16 cellular contexts compared by ENCODE assay signal in genomic region chr2:18742382-18742781, GRCh38.
DNase-seq lines count a peak whose midpoint lies in the region; ATAC-seq and TF ChIP-seq lines count a peak whose summit lies in the region.
"Had no signal": no experiment of that assay in that cellular context is flagged by ENCODE, and none has a peak within 500 bp of the region (broad histone marks: within the 10 kb centered on the region; RNA-seq: fewer than 3 reads in every experiment).

No MANE protein-coding gene starts in this region.

- H3K27ac ChIP-seq in PC-3 (ENCODE audit: low read length) (no peak overlapping the region), lower lobe of right lung (no peak overlapping the region)
- H3K27ac ChIP-seq: thyroid gland had no signal

- CTCF ChIA-PET in PC-3 (lab: Charles Lee), result no interaction called here

- H3F3A ChIP-seq in PC-3 (ENCODE audit: low read length, unreplicated experiment), result no peaks in the 10 kb centered on the region

- H3K27me3 ChIP-seq in PC-3 (ENCODE audit: low read length) (no peaks in the 10 kb centered on the region), lower lobe of right lung (ENCODE audit: low read depth) (no peaks in the 10 kb centered on the region)
- H3K27me3 ChIP-seq: thyroid gland had no signal

- no peak for ATAC-seq in PC-3
- ATAC-seq in lower lobe of right lung, result peak; percentile 23 to 35
- ATAC-seq: activated T-cell treated with anti-CD3 and anti-CD28 coated beads, Interleukin-2, amount 50 U/mL, for 4 hours; left colon; naive thymus-derived CD4-positive, alpha-beta T cell had no signal

- H3K4me2 ChIP-seq in PC-3 (ENCODE audit: low read length), result no peak overlapping the region

- intact Hi-C loops in PC-3 (cut with micrococcal nuclease), result no loop called here
- intact Hi-C loops in lower lobe of right lung (cut with DNase I), result loop anchor here (10.0 kb wide), 2 partner anchors 188 to 622 kb away; no protein-coding TSS in a partner anchor

- no peaks in the 10 kb centered on the region for H4K20me1 ChIP-seq in PC-3 (ENCODE audit: low read length)

- no peaks in the 10 kb centered on the region for H3K9me2 ChIP-seq in PC-3 (replicated peaks; ENCODE audit: low read length)

- TF ChIP-seq CTCF in AG09309 (IDR thresholded peaks at IDR 0.05; ENCODE audit: control insufficient read depth, insufficient read depth, low read depth, low read length, missing control alignments), result peak; percentile 8
- peak; percentile 20; the same call in 1 of the 2 replicates for TF ChIP-seq CTCF in PC-3 (conservative IDR thresholded peaks at IDR 0.05; ENCODE audit: low read depth, low read length)
- no peak for TF ChIP-seq CTCF in lower lobe of right lung (IDR thresholded peaks at IDR 0.05)

- H3K36me3 ChIP-seq in PC-3 (ENCODE audit: low read depth, low read length) (no peaks in the 10 kb centered on the region), lower lobe of right lung (no peaks in the 10 kb centered on the region)
- H3K36me3 ChIP-seq: thyroid gland had no signal

- DNase-seq in AG09309 (ENCODE audit: low read depth) (no peak), PC-3 (no peak), fibroblast of gingiva (ENCODE audit: low read depth) (peak; percentile 39), lower lobe of right lung (no peak), UCSD-AML1 (lab: John Stamatoyannopoulos, UW; ENCODE audit: unreplicated experiment) (no peak), SW 1271 (lab: John Stamatoyannopoulos, UW) (no peak), foreskin melanocyte (no peak)
- no peak for DNase-seq in stimulated activated CD4-positive, alpha-beta T cell treated with anti-CD3 and anti-CD28 coated beads, Interleukin-4, amount 100 ng/mL, for 1 hour
- DNase-seq: activated T-cell treated with anti-CD3 and anti-CD28 coated beads, Interleukin-2, amount 50 U/mL, for 4 hours; Calu3; left colon; naive thymus-derived CD4-positive, alpha-beta T cell; NCI-H2107; SHP77; stimulated activated CD8-positive, alpha-beta memory T cell treated with anti-CD3 and anti-CD28 coated beads, Interleukin-4, amount 100 ng/mL, for 48 hours; thyroid gland had no signal

- no peak overlapping the region for H3K4me3 ChIP-seq in AG09309 (ENCODE audit: control insufficient read depth, low read depth, low read length)
- H3K4me3 ChIP-seq in PC-3 (ENCODE audit: low read length), result no peak overlapping the region
- no peak overlapping the region for H3K4me3 ChIP-seq in lower lobe of right lung
- H3K4me3 ChIP-seq: thyroid gland had no signal

- H3K4me1 ChIP-seq in PC-3 (ENCODE audit: insufficient read depth, low read length) (no peaks in the 10 kb centered on the region), lower lobe of right lung (no peaks in the 10 kb centered on the region)
- H3K4me1 ChIP-seq: thyroid gland had no signal

- H3K9me3 ChIP-seq in PC-3 (ENCODE audit: low read length) (no peaks in the 10 kb centered on the region), lower lobe of right lung (no peaks in the 10 kb centered on the region)
- H3K9me3 ChIP-seq: thyroid gland had no signal

- BruUV-seq in PC-3 (replicated peaks; lab: Mats Ljungman, UMichigan), result no TSS peak

- POLR2A ChIA-PET in PC-3 (lab: Charles Lee; ENCODE audit: unreplicated experiment), result no interaction called here

- H3K79me2 ChIP-seq in PC-3 (ENCODE audit: low read length), result no peaks in the 10 kb centered on the region

- no peak overlapping the region for H3K9ac ChIP-seq in PC-3 (ENCODE audit: low read length)

- no peak overlapping the region for H2AFZ ChIP-seq in PC-3 (ENCODE audit: low read length)
